ENCODE assay signal across 1 cellular context in genomic region chr20:41044409-41045062, GRCh38.
TF ChIP-seq lines count a peak whose summit lies in the region.

No MANE protein-coding gene starts in this region.

TF ChIP-seq in HepG2, 621 proteins besides CTCF, POLR2A, EP300 and RAD21 (continued from another document):
- no peak for TF ChIP-seq REST (IDR thresholded peaks at IDR 0.05; ENCODE audit: borderline replicate concordance in 1 of 2, low read depth in 1 of 2, low read length in 2 of 2)
- TF ChIP-seq TFDP2 (CRISPR knock-in tag; IDR thresholded peaks at IDR 0.05), result no peak
